In the genomic region with DNA sequence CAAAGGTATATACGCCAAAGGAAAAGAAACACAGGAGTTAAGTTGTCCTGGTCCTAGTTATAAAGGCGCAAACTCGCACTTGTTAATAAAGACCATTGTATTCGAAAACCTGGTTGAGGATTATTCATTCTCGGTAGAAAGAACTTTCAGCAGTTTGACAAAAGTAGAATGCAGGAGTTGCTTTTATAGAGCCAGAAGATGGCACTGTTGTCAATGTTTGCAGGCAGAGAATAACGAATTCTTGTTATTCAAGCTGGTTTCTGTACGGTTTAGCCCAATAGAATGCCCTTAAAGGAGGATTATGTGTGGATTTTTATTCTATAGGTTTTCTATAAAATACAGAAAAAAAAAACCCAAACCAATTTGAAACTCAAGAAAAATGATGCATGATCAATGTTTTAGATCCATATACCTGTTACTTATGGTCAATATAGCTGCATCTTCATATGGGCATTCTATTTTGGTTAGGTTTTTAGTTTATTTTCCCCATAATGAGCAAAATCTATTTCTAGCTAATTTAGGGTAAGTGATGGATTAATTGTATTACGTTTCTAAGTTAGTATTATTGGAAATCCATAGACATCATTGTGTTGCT, we compare ENCODE assay signal across 8 cellular contexts.
A peak's percentile ranks its signal among the peaks of the same experiment; 100 is the strongest.
DNase-seq lines count a peak whose midpoint lies in the region; ATAC-seq, FAIRE-seq and TF ChIP-seq lines count a peak whose summit lies in the region.

No MANE protein-coding gene starts in this region.

- peak; percentile 95 for FAIRE-seq in islet of Langerhans (lab: Jason Lieb, UNC)

- H3K36me3 ChIP-seq in upper lobe of right lung: no peaks in the 10 kb centered on the region

- H3K4me3 ChIP-seq in upper lobe of right lung: no peak overlapping the region

- H3K27ac ChIP-seq in upper lobe of right lung: no peak overlapping the region

- H3K4me1 ChIP-seq in upper lobe of right lung: no peaks in the 10 kb centered on the region

- peak; percentile 61 for ATAC-seq in HG02642 (IDR thresholded peaks at IDR 0.05; ENCODE audit: poor library complexity, unreplicated experiment)
- no peak for ATAC-seq in upper lobe of right lung
- ATAC-seq in GM19324 (IDR thresholded peaks at IDR 0.05; ENCODE audit: low FRiP score, unreplicated experiment): no peak

- no peaks in the 10 kb centered on the region for H3K9me3 ChIP-seq in upper lobe of right lung

- intact Hi-C loops in upper lobe of right lung (cut with DNase I): no loop called here

- DNase-seq in ELR (ENCODE audit: low read depth) (peak; percentile 67), NCI-H2196 treated with DMSO at 0.1 percent for 48 hours (lab: John Stamatoyannopoulos, UW; ENCODE audit: unreplicated experiment) (peak; percentile 34), amniotic epithelial cell (ENCODE audit: low read depth) (peak; percentile 54), upper lobe of right lung (no peak)
- no peak for DNase-seq in stimulated activated naive CD4-positive, alpha-beta T cell treated with Interleukin-2 at 50 U/mL for 16 hours (lab: John Stamatoyannopoulos, UW)

- peaks cover 29% of the 10 kb centered on the region for H3K27me3 ChIP-seq in upper lobe of right lung

- TF ChIP-seq CTCF in upper lobe of right lung (IDR thresholded peaks at IDR 0.05): peak; percentile 65

Comparison
In these comparisons a context has a peak if more than half of its experiments do, and no peak if none do; other contexts are left out.
1. DNase-seq: peak in ELR (single experiment), NCI-H2196 treated with DMSO at 0.1 percent for 48 hours (single experiment) and amniotic epithelial cell (single experiment); none in upper lobe of right lung (single experiment) and stimulated activated naive CD4-positive, alpha-beta T cell treated with Interleukin-2 at 50 U/mL for 16 hours (single experiment).